In the genomic region with DNA sequence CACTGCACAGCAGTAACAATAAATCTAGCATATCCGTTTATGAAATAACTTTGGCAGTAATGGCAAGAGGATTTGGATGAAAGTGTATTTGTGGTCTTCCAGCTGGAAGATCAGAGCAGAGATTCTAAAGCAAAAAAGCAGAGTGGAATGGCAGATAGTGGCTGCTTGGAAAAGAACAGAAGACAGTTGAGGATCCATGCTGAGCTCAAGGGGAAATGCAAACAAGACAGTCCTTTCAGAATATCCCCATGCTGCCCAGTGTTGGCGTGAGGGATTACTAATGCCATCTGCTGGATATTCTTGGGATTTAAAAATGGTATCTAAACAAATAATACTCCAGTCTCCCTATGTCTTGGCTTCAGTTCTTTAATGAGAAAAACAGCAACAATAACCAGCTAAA, we compare ENCODE assay signal across 8 cellular contexts.
DNase-seq lines count a peak whose midpoint lies in the region; ATAC-seq and TF ChIP-seq lines count a peak whose summit lies in the region.

No MANE protein-coding gene starts in this region.

- intact Hi-C loops in dorsolateral prefrontal cortex (cut with DNase I) (no loop called here), Right ventricle myocardium inferior (cut with DNase I) (no loop called here)

- no peak overlapping the region for H3K4me3 ChIP-seq in DOHH2 (ENCODE audit: low read length)
- H3K4me3 ChIP-seq in dorsolateral prefrontal cortex, result no peak overlapping the region
- H3K4me3 ChIP-seq in neural cell (ENCODE audit: low read length), result no peak overlapping the region

- DNase-seq in NCI-H748 (lab: John Stamatoyannopoulos, UW; ENCODE audit: unreplicated experiment), result peak; percentile 87
- peak in 1 of 10 donors; percentile 37 for DNase-seq in dorsolateral prefrontal cortex
- DNase-seq in stimulated activated CD4-positive, alpha-beta T cell treated with anti-CD3 and anti-CD28 coated beads, Interleukin-4, amount 100 ng/mL, for 4 hours, result no peak
- DNase-seq in Right ventricle myocardium inferior (ENCODE audit: missing footprints), result no peak

- H4K20me1 ChIP-seq in DOHH2 (ENCODE audit: control insufficient read depth, insufficient read depth, low read depth, low read length) (no peaks in the 10 kb centered on the region), neural cell (ENCODE audit: insufficient read depth) (no peaks in the 10 kb centered on the region)

- H3K4me1 ChIP-seq in DOHH2 (ENCODE audit: control insufficient read depth, low read length), result no peaks in the 10 kb centered on the region

- H3K4me2 ChIP-seq in DOHH2 (ENCODE audit: low read length) (no peak overlapping the region), neural cell (ENCODE audit: low read length) (no peak overlapping the region)

- H3K27me3 ChIP-seq in DOHH2 (ENCODE audit: control insufficient read depth, low read length) (no peaks in the 10 kb centered on the region), dorsolateral prefrontal cortex (no peaks in the 10 kb centered on the region), neural cell (ENCODE audit: insufficient read depth, low read depth, low read length) (no peaks in the 10 kb centered on the region)

- H3K79me2 ChIP-seq in DOHH2 (ENCODE audit: control insufficient read depth, low read length), result no peaks in the 10 kb centered on the region
- no peaks in the 10 kb centered on the region for H3K79me2 ChIP-seq in neural cell (replicated peaks; ENCODE audit: insufficient read depth, low read length)

- H3K27ac ChIP-seq in DOHH2 (ENCODE audit: low read depth, low read length), result no peak overlapping the region
- H3K27ac ChIP-seq in dorsolateral prefrontal cortex, result peak overlapping the region in 1 of 59 donors; percentile 8
- no peak overlapping the region for H3K27ac ChIP-seq in neural cell (ENCODE audit: low read length)

- no peak overlapping the region for H2AFZ ChIP-seq in neural cell (ENCODE audit: low read depth, low read length)

- no peaks in the 10 kb centered on the region for H3K36me3 ChIP-seq in DOHH2 (ENCODE audit: control insufficient read depth, low read length)
- H3K36me3 ChIP-seq in neural cell (ENCODE audit: insufficient read depth, low read length), result no peaks in the 10 kb centered on the region

- TF ChIP-seq RAD21 in neural cell (conservative IDR thresholded peaks at IDR 0.05), result peak; percentile 64

- H3F3A ChIP-seq in DOHH2 (ENCODE audit: control insufficient read depth, insufficient read depth) (no peaks in the 10 kb centered on the region), neural cell (ENCODE audit: insufficient read depth, low read length, poor library complexity, severe bottlenecking) (no peaks in the 10 kb centered on the region)

- TF ChIP-seq EP300 in neural cell (conservative IDR thresholded peaks at IDR 0.05; ENCODE audit: poor library complexity, severe bottlenecking), result no peak

- H3K9ac ChIP-seq in neural cell (ENCODE audit: low read length), result no peak overlapping the region

- ATAC-seq in HG03521 (IDR thresholded peaks at IDR 0.05; ENCODE audit: unreplicated experiment), result peak; percentile 55
- ATAC-seq in GM21619 (IDR thresholded peaks at IDR 0.05; ENCODE audit: unreplicated experiment), result no peak
- ATAC-seq in Right ventricle myocardium inferior, result no peak

- H3K9me2 ChIP-seq in DOHH2 (replicated peaks; ENCODE audit: control insufficient read depth, low read length) (no peaks in the 10 kb centered on the region), neural cell (ENCODE audit: insufficient read depth, low read length) (no peaks in the 10 kb centered on the region)

- peak; percentile 34 for TF ChIP-seq CTCF in DOHH2 (IDR thresholded peaks at IDR 0.05; ENCODE audit: low read depth, low read length, poor library complexity, severe bottlenecking)
- TF ChIP-seq CTCF in dorsolateral prefrontal cortex (IDR thresholded peaks at IDR 0.05 in 54 of 56, conservative IDR thresholded peaks at IDR 0.05 in 2 of 56; ENCODE audit: low read depth in 1 of 56, partially characterized antibody in 56 of 56), result peak in 50 of 56 donors; percentile 16 to 58 (median 39)
- TF ChIP-seq CTCF in neural cell (IDR thresholded peaks at IDR 0.05; ENCODE audit: poor library complexity, severe bottlenecking), result peak; percentile 57

- H3K9me3 ChIP-seq in DOHH2 (ENCODE audit: control insufficient read depth, insufficient read depth, low read length), result no peaks in the 10 kb centered on the region
- H3K9me3 ChIP-seq in neural cell (ENCODE audit: low read length), result peaks cover 4% of the 10 kb centered on the region

TF ChIP-seq in neural cell, 6 proteins besides CTCF, POLR2A, EP300 and RAD21:
- TF ChIP-seq SMC3 (conservative IDR thresholded peaks at IDR 0.05; ENCODE audit: poor library complexity), result peak; percentile 60
- no peak for TF ChIP-seq EZH2 (IDR thresholded peaks at IDR 0.05; ENCODE audit: borderline replicate concordance, insufficient read depth, low read length, poor library complexity, severe bottlenecking)
- no peak for TF ChIP-seq TAF1 (IDR thresholded peaks at IDR 0.05; ENCODE audit: low read depth)
- TF ChIP-seq, protein P1, sequence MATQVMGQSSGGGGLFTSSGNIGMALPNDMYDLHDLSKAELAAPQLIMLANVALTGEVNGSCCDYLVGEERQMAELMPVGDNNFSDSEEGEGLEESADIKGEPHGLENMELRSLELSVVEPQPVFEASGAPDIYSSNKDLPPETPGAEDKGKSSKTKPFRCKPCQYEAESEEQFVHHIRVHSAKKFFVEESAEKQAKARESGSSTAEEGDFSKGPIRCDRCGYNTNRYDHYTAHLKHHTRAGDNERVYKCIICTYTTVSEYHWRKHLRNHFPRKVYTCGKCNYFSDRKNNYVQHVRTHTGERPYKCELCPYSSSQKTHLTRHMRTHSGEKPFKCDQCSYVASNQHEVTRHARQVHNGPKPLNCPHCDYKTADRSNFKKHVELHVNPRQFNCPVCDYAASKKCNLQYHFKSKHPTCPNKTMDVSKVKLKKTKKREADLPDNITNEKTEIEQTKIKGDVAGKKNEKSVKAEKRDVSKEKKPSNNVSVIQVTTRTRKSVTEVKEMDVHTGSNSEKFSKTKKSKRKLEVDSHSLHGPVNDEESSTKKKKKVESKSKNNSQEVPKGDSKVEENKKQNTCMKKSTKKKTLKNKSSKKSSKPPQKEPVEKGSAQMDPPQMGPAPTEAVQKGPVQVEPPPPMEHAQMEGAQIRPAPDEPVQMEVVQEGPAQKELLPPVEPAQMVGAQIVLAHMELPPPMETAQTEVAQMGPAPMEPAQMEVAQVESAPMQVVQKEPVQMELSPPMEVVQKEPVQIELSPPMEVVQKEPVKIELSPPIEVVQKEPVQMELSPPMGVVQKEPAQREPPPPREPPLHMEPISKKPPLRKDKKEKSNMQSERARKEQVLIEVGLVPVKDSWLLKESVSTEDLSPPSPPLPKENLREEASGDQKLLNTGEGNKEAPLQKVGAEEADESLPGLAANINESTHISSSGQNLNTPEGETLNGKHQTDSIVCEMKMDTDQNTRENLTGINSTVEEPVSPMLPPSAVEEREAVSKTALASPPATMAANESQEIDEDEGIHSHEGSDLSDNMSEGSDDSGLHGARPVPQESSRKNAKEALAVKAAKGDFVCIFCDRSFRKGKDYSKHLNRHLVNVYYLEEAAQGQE (IDR thresholded peaks at IDR 0.05; ENCODE audit: borderline replicate concordance), result no peak
TF ChIP-seq in neural cell: peak in this region for 1.
